In the genomic region with DNA sequence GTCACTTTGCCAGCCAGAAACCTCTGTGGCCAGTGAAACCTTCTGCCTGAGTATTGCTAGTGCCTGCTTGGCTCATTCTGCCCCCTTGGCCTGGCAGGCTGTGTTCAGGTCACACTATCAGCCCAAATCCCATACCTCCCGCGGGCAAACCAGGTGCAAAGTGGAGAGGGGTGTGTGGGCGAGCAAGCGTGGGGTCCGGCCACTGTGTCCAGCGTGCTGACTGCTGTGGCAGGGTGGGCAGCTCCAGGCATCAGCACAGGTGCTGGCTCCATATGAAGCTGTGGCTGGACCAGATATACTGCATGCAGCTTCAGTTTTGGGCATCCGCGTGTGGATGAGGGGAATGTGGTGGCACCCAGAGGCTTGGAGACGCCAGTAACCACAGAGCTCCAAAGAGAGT, we compare ENCODE assay signal across 28 cellular contexts.
"Had no signal": no experiment of that assay in that cellular context is flagged by ENCODE, and none has a peak within 500 bp of the region (broad histone marks: within the 10 kb centered on the region; RNA-seq: fewer than 3 reads in every experiment).

No MANE protein-coding gene starts in this region.

- H3K9me3 ChIP-seq: MG63, SJSA1 had no signal

- DNase-seq: activated CD4-positive, alpha-beta memory T cell treated with anti-CD3 and anti-CD28 coated beads for 36 hours; activated CD4-positive, alpha-beta T cell treated with anti-CD3 and anti-CD28 coated beads, Interleukin-2, amount 10 ng/mL, durations not matched to agents 24 days and 14 days; activated CD4-positive, CD25-positive, alpha-beta regulatory T cell treated with anti-CD3 and anti-CD28 coated beads, Interleukin-2, amount 50 U/mL, for 72 hours; activated CD8-positive, alpha-beta memory T cell treated with anti-CD3 and anti-CD28 coated beads for 24 hours; activated effector memory CD4-positive, alpha-beta T cell treated with anti-CD3 and anti-CD28 coated beads, Interleukin-2, amount 50 U/mL, for 16 hours; activated naive CD4-positive, alpha-beta T cell treated with Interleukin-2 at 50 U/mL for 16 hours; activated naive CD8-positive, alpha-beta T cell treated with anti-CD3 and anti-CD28 coated beads, Interleukin-2, amount 50 U/mL, for 24 hours; activated T-cell treated with anti-CD3 and anti-CD28 coated beads, Interleukin-2, amount 50 U/mL, for 4 hours; amniotic stem cell; MG63; MV-4-11; NCI-H1092 treated with DMSO at 0.1 percent for 48 hours; NCI-H1417 treated with DMSO at 0.1 percent for 48 hours; NCI-H1694; NCI-H2029; NCI-H2107; NCI-H345; NCI-H510A; NCI-H526 treated with DMSO at 0.1 percent for 48 hours; NK-92 treated with Interleukin-12 subunit alpha and Interleukin-12 subunit beta, amount 100 ng/mL, for 24 hours; RPMI8226; SHP77; SW 1271 had no signal

- H3K27ac ChIP-seq: SJSA1 had no signal

- H3K27me3 ChIP-seq: MG63, SJSA1 had no signal

- H3K36me3 ChIP-seq: MG63, SJSA1 had no signal

- ATAC-seq: activated naive CD4-positive, alpha-beta T cell treated with anti-CD3 and anti-CD28 coated beads, Interleukin-2, amount 50 U/mL, for 72 hours; activated T-cell treated with anti-CD3 and anti-CD28 coated beads, Interleukin-2, amount 50 U/mL, for 4 hours; Panc1; SK-N-SH treated with all-trans-retinoic acid at 6 μM for 48 hours; WTC11 had no signal

- H3K4me3 ChIP-seq: MG63, SJSA1 had no signal

- H3K4me1 ChIP-seq: SJSA1 had no signal
